9 cellular contexts compared by ENCODE assay signal in genomic region chr1:21673853-21674252, GRCh38. TPM values are rescaled to one million over a fixed set of nuclear protein-coding genes. Genes with fewer than 3 reads are reported as not detected.
A peak's percentile ranks its signal among the peaks of the same experiment; 100 is the strongest.
DNase-seq lines count a peak whose midpoint lies in the region; ATAC-seq, FAIRE-seq and TF ChIP-seq lines count a peak whose summit lies in the region.
"Not testable (repeated sequence)": the region's sequence is repeated elsewhere in the genome, so short reads cannot be mapped to it uniquely, and the experiment has no call there.
"Had no signal": no experiment of that assay in that cellular context is flagged by ENCODE, and none has a peak within 500 bp of the region (broad histone marks: within the 10 kb centered on the region; RNA-seq: fewer than 3 reads in every experiment).

No MANE protein-coding gene starts in this region.

- not testable (repeated sequence) for TF ChIP-seq EP300 in K562 (IDR thresholded peaks at IDR 0.05; ENCODE audit: low read length)

- CTCF ChIA-PET in CD8-positive, alpha-beta memory T cell (lab: Charles Lee); K562 (lab: Yijun Ruan, JAX; ENCODE audit: low intra/inter-chr PET ratio): not testable (repeated sequence)

- peak overlapping the region; percentile 3 to 19; a peak in 2 of 4 replicates for H3K9ac ChIP-seq in K562 (ENCODE audit: insufficient read depth in 1 of 2, low read depth in 2 of 2, low read length in 2 of 2)
- H3K9ac ChIP-seq in stomach smooth muscle (ENCODE audit: low read length in 2 of 2): not testable (repeated sequence)

- not testable (repeated sequence) for H3K36me3 ChIP-seq in CD8-positive, alpha-beta memory T cell (ENCODE audit: insufficient read depth, low read length); stomach smooth muscle (ENCODE audit: control insufficient read depth in 2 of 2, insufficient read depth in 2 of 2, low read length in 2 of 2)
- H3K36me3 ChIP-seq in K562 (ENCODE audit: control insufficient read depth, insufficient read depth, low read length) (peaks cover 25% of the 10 kb centered on the region), esophagus squamous epithelium (peaks cover 0 to 20% (median 0%) of the 10 kb centered on the region in 3 donors), lower lobe of right lung (peaks cover 20% of the 10 kb centered on the region)

- peak overlapping the region; percentile 1 for H3K27ac ChIP-seq in CD8-positive, alpha-beta memory T cell (ENCODE audit: low read depth, low read length)
- H3K27ac ChIP-seq in K562 (ENCODE audit: extremely low read depth, low read depth, low read length) (peak overlapping the region; percentile 44; the same call in 2 of the 3 replicates), esophagus squamous epithelium (peak overlapping the region in 3 of 4 donors; percentile 7 to 29 (median 21)), lower lobe of right lung (peak overlapping the region; percentile 56), stomach smooth muscle (ENCODE audit: low read length) (peak overlapping the region; percentile 60)

- H3K4me1 Mint-ChIP-seq in CD8-positive, alpha-beta memory T cell: peaks cover 0 to 14% (median 6%) of the 10 kb centered on the region in 3 donors
- peaks cover 56% of the 10 kb centered on the region for H3K4me1 Mint-ChIP-seq in osteocyte (ENCODE audit: unreplicated experiment)

- not testable (repeated sequence) for H3K27me3 Mint-ChIP-seq in CD8-positive, alpha-beta memory T cell; osteocyte (ENCODE audit: unreplicated experiment)

- H3K4me2 ChIP-seq in K562 (ENCODE audit: insufficient read depth, low read length): 0 out of 2 replicates have a peak overlapping the region, but pooled peaks have one; percentile 2

- BruUV-seq in K562 (replicated peaks; lab: Mats Ljungman, UMichigan): not testable (repeated sequence)

- DNase-seq in CD8-positive, alpha-beta memory T cell; esophagus squamous epithelium (lab: John Stamatoyannopoulos, UW); lower lobe of right lung; osteocyte (ENCODE audit: extremely low spot score, unreplicated experiment): not testable (repeated sequence)
- peak; percentile 45 for DNase-seq in activated CD8-positive, alpha-beta memory T cell treated with anti-CD3 and anti-CD28 coated beads, Interleukin-2, amount 50 U/mL, for 48 hours
- peak in 1 of 4 experiments; percentile 17 for DNase-seq in K562 (ENCODE audit: extremely low read depth in 1 of 4, low spot score in 3 of 4)

- not testable (repeated sequence) for H3K9me3 ChIP-seq in CD8-positive, alpha-beta memory T cell (ENCODE audit: low read length); K562 (replicated peaks; ENCODE audit: control insufficient read depth, insufficient read depth, low read depth, low read length); esophagus squamous epithelium; lower lobe of right lung; stomach smooth muscle (ENCODE audit: control insufficient read depth in 2 of 2, low read length in 2 of 2)

- not testable (repeated sequence) for H3K27me3 ChIP-seq in CD8-positive, alpha-beta memory T cell (ENCODE audit: insufficient read depth, low read length, poor library complexity, severe bottlenecking); K562 (ENCODE audit: control insufficient read depth in 2 of 2, insufficient read depth in 2 of 2, low read length in 2 of 2)
- H3K27me3 ChIP-seq in esophagus squamous epithelium (peaks cover 1 to 24% (median 2%) of the 10 kb centered on the region in 4 donors), lower lobe of right lung (ENCODE audit: low read depth) (peaks cover 16% of the 10 kb centered on the region), stomach smooth muscle (ENCODE audit: control insufficient read depth in 1 of 2, insufficient read depth in 2 of 2, low read length in 2 of 2) (peaks cover 10 to 20% of the 10 kb centered on the region in 2 donors)

- WGBS in K562 (ENCODE audit: insufficient coverage, low coverage, missing lambda C conversion rate): 88% methylated on average over 7 of the region's 7 CpGs
- 78 to 94% methylated on average over 4 to 7 of the region's 7 CpGs for WGBS in esophagus squamous epithelium, 2 donors

- H4K20me1 ChIP-seq in K562 (replicated peaks; ENCODE audit: control insufficient read depth, insufficient read depth, low read length): not testable (repeated sequence)

- in situ Hi-C loops in K562 (cut with MboI): loop anchor here (25.0 kb wide), 1 partner anchor 162 kb away; the partner anchor contains the start of gene ALPL

- H2AFZ ChIP-seq in K562 (ENCODE audit: low read depth, low read length): not testable (repeated sequence)

- TF ChIP-seq CTCF in K562 (IDR thresholded peaks at IDR 0.05 in 2 of 3, conservative IDR thresholded peaks at IDR 0.05 in 1 of 3; ENCODE audit: insufficient read depth in 2 of 3, low read depth in 1 of 3, low read length in 3 of 3); esophagus squamous epithelium (IDR thresholded peaks at IDR 0.05); lower lobe of right lung (IDR thresholded peaks at IDR 0.05); osteocyte (IDR thresholded peaks at IDR 0.05): not testable (repeated sequence)

- TF ChIP-seq RAD21 in K562 (CRISPR knock-in tag; conservative IDR thresholded peaks at IDR 0.05 in 1 of 2, IDR thresholded peaks at IDR 0.05 in 1 of 2): not testable (repeated sequence)

- H3K9me3 Mint-ChIP-seq in CD8-positive, alpha-beta memory T cell; osteocyte (ENCODE audit: unreplicated experiment): not testable (repeated sequence)

- not testable (repeated sequence) for H3K4me3 Mint-ChIP-seq in CD8-positive, alpha-beta memory T cell; osteocyte (ENCODE audit: unreplicated experiment)

- H3K79me2 ChIP-seq in K562 (ENCODE audit: control insufficient read depth, insufficient read depth, low read length): not testable (repeated sequence)

- not testable (repeated sequence) for H3K4me3 ChIP-seq in CD8-positive, alpha-beta memory T cell (ENCODE audit: low read length); K562; esophagus squamous epithelium; lower lobe of right lung
- peak overlapping the region in 1 of 2 donors; percentile 22 for H3K4me3 ChIP-seq in stomach smooth muscle (ENCODE audit: low read length in 2 of 2)

- ATAC-seq in K562, lower lobe of right lung: not testable (repeated sequence)

- H3K27ac Mint-ChIP-seq in CD8-positive, alpha-beta memory T cell: not testable (repeated sequence)
- peak overlapping the region; percentile 80 for H3K27ac Mint-ChIP-seq in osteocyte (ENCODE audit: unreplicated experiment)

- H3K9me1 ChIP-seq in K562 (ENCODE audit: control insufficient read depth, insufficient read depth, low read length): not testable (repeated sequence)

- TF ChIP-seq POLR2A in K562 (conservative IDR thresholded peaks at IDR 0.05); esophagus squamous epithelium (IDR thresholded peaks at IDR 0.05): not testable (repeated sequence)

- peaks cover 0 to 17% (median 4%) of the 10 kb centered on the region in 3 donors for H3K36me3 Mint-ChIP-seq in CD8-positive, alpha-beta memory T cell
- peaks cover 20% of the 10 kb centered on the region for H3K36me3 Mint-ChIP-seq in osteocyte (ENCODE audit: unreplicated experiment)

- intact Hi-C loops in K562 (cut with micrococcal nuclease): loop anchor here (2.0 to 5.0 kb wide), 2 partner anchors 13 to 108 kb away; partner anchors contain the start of gene USP48
- intact Hi-C loops in esophagus squamous epithelium (cut with DNase I); lower lobe of right lung (cut with DNase I): not testable (repeated sequence)

- H3K4me1 ChIP-seq in CD8-positive, alpha-beta memory T cell (ENCODE audit: insufficient read depth, low read length): peaks cover 13% of the 10 kb centered on the region
- H3K4me1 ChIP-seq in K562 (replicated peaks in 1 of 2; ENCODE audit: control insufficient read depth in 2 of 2, insufficient read depth in 2 of 2, low read length in 2 of 2) (peaks cover 46 to 65% of the 10 kb centered on the region in 2 experiments), esophagus squamous epithelium (peaks cover 16 to 59% (median 26%) of the 10 kb centered on the region in 3 donors), lower lobe of right lung (peaks cover 37% of the 10 kb centered on the region), stomach smooth muscle (ENCODE audit: control insufficient read depth, insufficient read depth, low read length) (peaks cover 36% of the 10 kb centered on the region)

- POLR2A ChIA-PET in CD8-positive, alpha-beta memory T cell (lab: Charles Lee): not testable (repeated sequence)
- POLR2A ChIA-PET in K562 (lab: Yijun Ruan, JAX): interaction anchor here (1.0 to 1.2 kb wide), 4 partner anchors 10 to 73 kb away, joined by 3 to 7 read pairs (median 4); no protein-coding TSS in a partner anchor

- not testable (repeated sequence) for FAIRE-seq in K562 (lab: Jason Lieb, UNC)

TF ChIP-seq in K562, 482 proteins besides CTCF, POLR2A, EP300 and RAD21 (continues in another document):
- TF ChIP-seq POLR2G (IDR thresholded peaks at IDR 0.05; ENCODE audit: low read depth, low read length): 0 out of 2 replicates have a peak, but pooled peaks have one; percentile 8

RNA-seq across cellular contexts. Expression of gene RAP1GAP, which starts 4.7 kb away (rescaled TPM):
- total RNA-seq in CD8-positive, alpha-beta memory T cell: under 1 TPM; 0.44 to 0.50 TPM
- not detected for polyA plus RNA-seq in CD8-positive, alpha-beta memory T cell
- total RNA-seq in K562 (2011; cell fraction: chromatin; rRNA removed; ENCODE audit: low replicate concordance): 41.9 and 97.0 TPM in 2 replicates
- total RNA-seq in K562 (2011; cell fraction: nucleolus; rRNA removed): 41.8 and 44.9 TPM in 2 replicates
- 34.0 and 35.7 TPM in 2 replicates for total RNA-seq in K562 (2011; cell fraction: nucleoplasm; rRNA removed)
- total RNA-seq in K562 (2014; rRNA removed) (19.2 and 28.0 TPM in 2 replicates), K562 (2014; rRNA removed; fragmentation: Illumina TruSeq; extraction: Trizol) (7.0 and 7.3 TPM in 2 replicates), K562 (2015; rRNA removed; fragmentation: Illumina TruSeq; extraction: Trizol) (9.5 and 9.7 TPM in 2 replicates), K562 (2021) (30.2 and 31.0 TPM in 2 replicates), esophagus squamous epithelium (1 to 10 TPM; 1.9 to 6.8 (median 5.0) TPM), lower lobe of right lung (33.7 TPM), osteocyte (3.5 and 3.8 TPM in 2 replicates)
- polyA plus RNA-seq in K562 (2011; rRNA removed) (30.2 and 36.0 TPM in 2 replicates), K562 (2014; fragmentation: Illumina TruSeq; extraction: Trizol) (23.5 and 26.5 TPM in 2 replicates), K562 (2014; fragmentation: Nextera tagmentation; extraction: Ambion mirVana) (under 1 TPM; 0.29 to 0.51 TPM), K562 (2014; rRNA removed) (21.7 and 22.3 TPM in 2 replicates)
- polyA plus RNA-seq in K562 (2011; cell fraction: cytosol; rRNA removed): 27.3 and 36.3 TPM in 2 replicates
- polyA plus RNA-seq in K562 (2011; cell fraction: nucleus; rRNA removed): 68.0 and 110 TPM in 2 replicates
- polyA plus RNA-seq in K562 (2012): 23.3 and 41.5 TPM in 2 replicates
- polyA minus RNA-seq in K562 (2011; rRNA and poly(A)+ RNA removed): 25.4 and 27.5 TPM in 2 replicates
- 22.4 and 26.1 TPM in 2 replicates for polyA minus RNA-seq in K562 (2011; cell fraction: cytosol; rRNA and poly(A)+ RNA removed)
- polyA minus RNA-seq in K562 (2011; cell fraction: nucleus; rRNA and poly(A)+ RNA removed): 26.9 and 27.0 TPM in 2 replicates
- total RNA-seq: MCF 10A, OCI-LY7 had no signal

Comparison
In these comparisons a context has a peak if more than half of its experiments do, and no peak if none do; other contexts are left out.
1. H3K27ac ChIP-seq: peak in every context shown above with its lines; median percentile 60 in stomach smooth muscle; 56 in lower lobe of right lung; 44 in K562; 21 in esophagus squamous epithelium; 1 in CD8-positive, alpha-beta memory T cell.